Comparison of ENCODE assay signal across 13 cellular contexts in the genomic region with DNA sequence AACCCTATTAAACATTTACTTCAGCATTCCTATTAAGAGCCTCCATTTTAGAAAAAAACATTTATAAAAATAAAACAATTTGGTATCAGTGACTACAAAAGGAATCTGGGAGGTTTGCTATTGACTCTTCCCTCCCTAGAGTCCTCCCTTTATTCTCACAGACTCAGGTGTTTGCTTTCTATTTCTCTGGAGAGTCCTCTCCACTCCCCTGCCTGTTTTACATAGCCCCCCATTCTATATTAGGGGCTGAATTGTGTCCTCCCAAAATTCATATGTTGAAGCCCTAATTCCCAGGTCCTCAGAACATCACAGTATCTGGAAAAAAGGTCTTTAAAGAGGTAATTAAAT.
DNase-seq lines count a peak whose midpoint lies in the region; ATAC-seq, FAIRE-seq and TF ChIP-seq lines count a peak whose summit lies in the region.
"Had no signal": no experiment of that assay in that cellular context is flagged by ENCODE, and none has a peak within 500 bp of the region (broad histone marks: within the 10 kb centered on the region; RNA-seq: fewer than 3 reads in every experiment).

No MANE protein-coding gene starts in this region.

- H3K27me3 ChIP-seq in IMR-90 (ENCODE audit: control insufficient read depth, insufficient read depth, low read length) (no peaks in the 10 kb centered on the region), astrocyte (ENCODE audit: insufficient read depth, low read length) (no peaks in the 10 kb centered on the region), uterus (no peaks in the 10 kb centered on the region), upper lobe of left lung (no peaks in the 10 kb centered on the region)
- H3K27me3 ChIP-seq: suprapubic skin had no signal

- H3K56ac ChIP-seq in IMR-90 (ENCODE audit: extremely low read depth, insufficient read depth, low read length) = no peak overlapping the region

- H3K36me3 ChIP-seq in IMR-90 (ENCODE audit: control insufficient read depth, insufficient read depth, low read length) (peaks cover 3% of the 10 kb centered on the region; the same call in 1 of the 2 replicates), astrocyte (ENCODE audit: insufficient read depth, low read length) (no peaks in the 10 kb centered on the region), uterus (no peaks in the 10 kb centered on the region), upper lobe of left lung (no peaks in the 10 kb centered on the region)
- H3K36me3 ChIP-seq: suprapubic skin had no signal

- H3K4me2 ChIP-seq in IMR-90 (ENCODE audit: low read depth, low read length) = peak overlapping the region; percentile 56; the same call in 1 of the 2 replicates
- peak overlapping the region; percentile 77 for H3K4me2 ChIP-seq in astrocyte (ENCODE audit: low read length)

- H3K79me1 ChIP-seq in IMR-90 (ENCODE audit: low read depth in 1 of 2, low read length in 2 of 2) = peaks cover 32 to 57% of the 10 kb centered on the region in 2 experiments

- intact Hi-C loops in IMR-90 (cut with micrococcal nuclease) = no loop called here
- intact Hi-C loops in uterus (cut with DNase I; ENCODE audit: low total_unique reads) = no loop called here

- H3K4me3 Mint-ChIP-seq in astrocyte (ENCODE audit: unreplicated experiment) = no peak overlapping the region
- peak overlapping the region in 6 of 10 donors; percentile 1 to 60 (median 34) for H3K4me3 Mint-ChIP-seq in naive thymus-derived CD8-positive, alpha-beta T cell
- H3K4me3 Mint-ChIP-seq: memory B cell had no signal

- no peak for ATAC-seq in IMR-90 (ENCODE audit: low read depth)
- peak in 1 of 2 donors; percentile 8 for ATAC-seq in naive thymus-derived CD8-positive, alpha-beta T cell
- no peak for ATAC-seq in HG02610 (IDR thresholded peaks at IDR 0.05; ENCODE audit: unreplicated experiment)
- ATAC-seq in upper lobe of left lung (ENCODE audit: low FRiP score in 2 of 2) = no peak

- TF ChIP-seq POLR2A in IMR-90 (IDR thresholded peaks at IDR 0.05; ENCODE audit: low read depth, low read length) = no peak
- TF ChIP-seq POLR2A in uterus (IDR thresholded peaks at IDR 0.05) = no peak
- no peak for TF ChIP-seq POLR2A in upper lobe of left lung (IDR thresholded peaks at IDR 0.05)

- FAIRE-seq in astrocyte (lab: Jason Lieb, UNC) = no peak
- FAIRE-seq: D721Med, endothelial cell of umbilical vein had no signal

- H2AK9ac ChIP-seq in IMR-90 (replicated peaks; ENCODE audit: low read depth, low read length, poor library complexity) = no peak overlapping the region

- H2BK5ac ChIP-seq in IMR-90 (ENCODE audit: low read depth, low read length, poor library complexity, severe bottlenecking) = peak overlapping the region; percentile 91

- peak overlapping the region; percentile 82 for H3K14ac ChIP-seq in IMR-90 (replicated peaks; ENCODE audit: low read depth, low read length)

- H4K5ac ChIP-seq in IMR-90 (ENCODE audit: low read depth, low read length) = peak overlapping the region; percentile 93; the same call in 1 of the 2 replicates

- H3K9me1 ChIP-seq in IMR-90 (ENCODE audit: insufficient read depth, low read length) = peaks cover 5% of the 10 kb centered on the region

- H3K4me1 ChIP-seq in IMR-90 (ENCODE audit: control insufficient read depth, insufficient read depth, low read length) = peaks cover 11% of the 10 kb centered on the region
- peaks cover 16% of the 10 kb centered on the region for H3K4me1 ChIP-seq in astrocyte (ENCODE audit: insufficient read depth, low read length)
- H3K4me1 ChIP-seq in uterus = no peaks in the 10 kb centered on the region
- peaks cover 0 to 11% (median 3%) of the 10 kb centered on the region in 4 donors for H3K4me1 ChIP-seq in upper lobe of left lung
- H3K4me1 ChIP-seq: suprapubic skin had no signal

- TF ChIP-seq CTCF in IMR-90 (conservative IDR thresholded peaks at IDR 0.05; ENCODE audit: low read depth, low read length) = no peak
- TF ChIP-seq CTCF in astrocyte (IDR thresholded peaks at IDR 0.05; ENCODE audit: insufficient read depth, low read depth, low read length) = no peak
- no peak for TF ChIP-seq CTCF in uterus (IDR thresholded peaks at IDR 0.05)
- no peak for TF ChIP-seq CTCF in upper lobe of left lung (IDR thresholded peaks at IDR 0.05)

- H3K23ac ChIP-seq in IMR-90 (ENCODE audit: low read depth, low read length) = peak overlapping the region; percentile 70; the same call in 1 of the 2 replicates

- TF ChIP-seq EP300 in upper lobe of left lung (IDR thresholded peaks at IDR 0.05) = no peak

- no peak overlapping the region for H2AFZ ChIP-seq in IMR-90 (replicated peaks; ENCODE audit: low read length, poor library complexity)
- no peak overlapping the region for H2AFZ ChIP-seq in astrocyte (ENCODE audit: low read depth, low read length)

- H3K27ac ChIP-seq in IMR-90 (ENCODE audit: insufficient read depth, low read length) (no peak overlapping the region), astrocyte (ENCODE audit: low read depth, low read length) (peak overlapping the region; percentile 88), uterus (no peak overlapping the region), upper lobe of left lung (peak overlapping the region in 1 of 4 donors; percentile 67)
- H3K27ac ChIP-seq: suprapubic skin had no signal

- H4K8ac ChIP-seq in IMR-90 (ENCODE audit: low read depth in 2 of 2, low read length in 2 of 2) = peak overlapping the region; percentile 72 to 75; a peak in 2 of 4 replicates

- POLR2A ChIA-PET in IMR-90 (lab: Charles Lee; ENCODE audit: unreplicated experiment) = no interaction called here
- POLR2A ChIA-PET in naive thymus-derived CD8-positive, alpha-beta T cell (lab: Charles Lee) = interaction anchor here (2.5 kb wide), 1 partner anchor 10 kb away, joined by 16 read pairs; no protein-coding TSS in a partner anchor

- H2AK5ac ChIP-seq in IMR-90 (ENCODE audit: low read depth, low read length) = peak overlapping the region; percentile 68; the same call in 1 of the 2 replicates

- in situ Hi-C loops in Caki2 (cut with HindIII; ENCODE audit: low pct_unique_long_range_greater_than_20kb, low sequenced_read_pairs) (no loop called here), IMR-90 (cut with MboI; ENCODE audit: low sequenced_read_pairs) (no loop called here)

- no TSS peak for BruUV-seq in IMR-90 (replicated peaks; lab: Mats Ljungman, UMichigan)

- peak overlapping the region; percentile 90; the same call in 2 of the 3 replicates for H2BK15ac ChIP-seq in IMR-90 (ENCODE audit: low read depth, low read length)

- peak overlapping the region; percentile 88; the same call in 1 of the 2 replicates for H3K4ac ChIP-seq in IMR-90 (ENCODE audit: low read depth, low read length)

- CTCF ChIA-PET in IMR-90 (lab: Yijun Ruan, JAX) = no interaction called here

- no peak for TF ChIP-seq RAD21 in IMR-90 (IDR thresholded peaks at IDR 0.05; ENCODE audit: low read length)

- H3K9ac ChIP-seq in IMR-90 (ENCODE audit: low read depth, low read length) = peak overlapping the region; percentile 41; the same call in 1 of the 2 replicates
- H3K9ac ChIP-seq in astrocyte (ENCODE audit: low read length) = peak overlapping the region; percentile 28

- H2BK120ac ChIP-seq in IMR-90 (ENCODE audit: low read depth, low read length) = peak overlapping the region; percentile 87

- no peaks in the 10 kb centered on the region for H4K20me1 ChIP-seq in IMR-90 (ENCODE audit: insufficient read depth, low read length)
- H4K20me1 ChIP-seq in astrocyte (ENCODE audit: insufficient read depth, low read length) = no peaks in the 10 kb centered on the region

- dilution Hi-C loops in IMR-90 (cut with HindIII; ENCODE audit: low sequenced_read_pairs, unreplicated experiment) = no loop called here

- DNase-seq in Caki2 (ENCODE audit: low read depth) = peak; percentile 65
- DNase-seq in IMR-90 = no peak
- DNase-seq in astrocyte (ENCODE audit: low read depth) = no peak
- no peak for DNase-seq in naive thymus-derived CD8-positive, alpha-beta T cell
- DNase-seq in NCI-H2029 (lab: John Stamatoyannopoulos, UW) = no peak
- DNase-seq in uterus = no peak
- no peak for DNase-seq in upper lobe of left lung
- DNase-seq: NCI-H1417 had no signal

- H3K9me3 Mint-ChIP-seq in astrocyte (ENCODE audit: unreplicated experiment) = no peaks in the 10 kb centered on the region
- H3K9me3 Mint-ChIP-seq in naive thymus-derived CD8-positive, alpha-beta T cell = peaks cover 0 to 5% (median 0%) of the 10 kb centered on the region in 9 donors

- H4K91ac ChIP-seq in IMR-90 (ENCODE audit: insufficient read depth, low read depth, low read length) = peak overlapping the region; percentile 71

- H3K4me3 ChIP-seq in IMR-90 (ENCODE audit: insufficient read depth, low read depth, low read length) = no peak overlapping the region
- no peak overlapping the region for H3K4me3 ChIP-seq in astrocyte (ENCODE audit: insufficient read depth, low read depth, low read length)
- H3K4me3 ChIP-seq in uterus = no peak overlapping the region
- H3K4me3 ChIP-seq in upper lobe of left lung = no peak overlapping the region
- H3K4me3 ChIP-seq: suprapubic skin had no signal

- peaks cover 51% of the 10 kb centered on the region for H3K79me2 ChIP-seq in astrocyte (ENCODE audit: insufficient read depth, low read length)

- no peaks in the 10 kb centered on the region for H3K27me3 Mint-ChIP-seq in astrocyte (ENCODE audit: low read depth, unreplicated experiment)
- H3K27me3 Mint-ChIP-seq in naive thymus-derived CD8-positive, alpha-beta T cell = no peaks in the 10 kb centered on the region
- H3K27me3 Mint-ChIP-seq: memory B cell had no signal

- peak overlapping the region; percentile 94 for H2BK20ac ChIP-seq in IMR-90 (ENCODE audit: low read depth, low read length)

- peaks cover 17% of the 10 kb centered on the region for H3K4me1 Mint-ChIP-seq in astrocyte (ENCODE audit: low read depth, unreplicated experiment)
- H3K4me1 Mint-ChIP-seq in naive thymus-derived CD8-positive, alpha-beta T cell = peaks cover 31 to 57% (median 52%) of the 10 kb centered on the region in 4 donors

- H3K9me3 ChIP-seq in IMR-90 (ENCODE audit: control insufficient read depth, insufficient read depth, low read length) (no peaks in the 10 kb centered on the region), astrocyte (ENCODE audit: insufficient read depth, low read depth, low read length) (no peaks in the 10 kb centered on the region), uterus (no peaks in the 10 kb centered on the region), upper lobe of left lung (no peaks in the 10 kb centered on the region)
- H3K9me3 ChIP-seq: suprapubic skin had no signal

- H3K36me3 Mint-ChIP-seq in astrocyte (ENCODE audit: low read depth, unreplicated experiment) = peaks cover 2% of the 10 kb centered on the region
- peaks cover 5 to 22% (median 6%) of the 10 kb centered on the region in 3 donors for H3K36me3 Mint-ChIP-seq in naive thymus-derived CD8-positive, alpha-beta T cell

- H3K27ac Mint-ChIP-seq in astrocyte (ENCODE audit: unreplicated experiment) = peak overlapping the region; percentile 62
- peak overlapping the region; percentile 34 to 94 (median 84) for H3K27ac Mint-ChIP-seq in naive thymus-derived CD8-positive, alpha-beta T cell

- peak overlapping the region; percentile 95; the same call in 1 of the 2 replicates for H3K18ac ChIP-seq in IMR-90 (ENCODE audit: low read depth, low read length)

TF ChIP-seq in IMR-90, 13 proteins besides CTCF, POLR2A, EP300 and RAD21 (continues in another document):
- no peak for TF ChIP-seq NFE2L2 (IDR thresholded peaks at IDR 0.05; ENCODE audit: low read depth, low read length)
